Comparison of ENCODE assay signal across 1 cellular context in genomic region chr19:52048604-52049493, GRCh38.
TF ChIP-seq lines count a peak whose summit lies in the region.

Gene ZNF432 (minus strand): TSS chr19:52048838. CDS start chr19:52046868, 1,970 bp downstream.

TF ChIP-seq in HepG2, 621 proteins besides CTCF, POLR2A, EP300 and RAD21 (continued from another document and continues in another):
- TF ChIP-seq TRIM22 (IDR thresholded peaks at IDR 0.05) (no peak), ZNF639 (CRISPR knock-in tag; conservative IDR thresholded peaks at IDR 0.05) (peak; percentile 38; the same call in 1 of the 2 replicates), ZNF547 (CRISPR knock-in tag; IDR thresholded peaks at IDR 0.05) (0 out of 2 replicates have a peak, but pooled peaks have one; percentile 34), ZNF737 (CRISPR knock-in tag; IDR thresholded peaks at IDR 0.05; ENCODE audit: borderline replicate concordance) (peak; percentile 61; the same call in 1 of the 2 replicates), GATAD2A (CRISPR knock-in tag; IDR thresholded peaks at IDR 0.05) (no peak), ARNT2 (CRISPR knock-in tag; IDR thresholded peaks at IDR 0.05; ENCODE audit: low read depth) (peak; percentile 74; the same call in 1 of the 2 replicates), ZFP41 (CRISPR knock-in tag; IDR thresholded peaks at IDR 0.05; ENCODE audit: borderline replicate concordance) (no peak), ZNF253 (CRISPR knock-in tag; IDR thresholded peaks at IDR 0.05; ENCODE audit: borderline replicate concordance) (no peak), CERS6 (CRISPR knock-in tag; IDR thresholded peaks at IDR 0.05) (no peak), MEF2D (CRISPR knock-in tag; IDR thresholded peaks at IDR 0.05) (no peak; the same call in 1 of the 2 replicates), MLLT10 (CRISPR knock-in tag; IDR thresholded peaks at IDR 0.05) (no peak), DDIT3 (CRISPR knock-in tag; IDR thresholded peaks at IDR 0.05) (no peak), NFIB (CRISPR knock-in tag; IDR thresholded peaks at IDR 0.05; ENCODE audit: borderline replicate concordance) (no peak), RBAK (CRISPR knock-in tag; IDR thresholded peaks at IDR 0.05) (no peak), ZNF740 (CRISPR knock-in tag; IDR thresholded peaks at IDR 0.05) (no peak), ATF7-NPFF (CRISPR knock-in tag; IDR thresholded peaks at IDR 0.05; ENCODE audit: low read depth) (peak; percentile 54; the same call in 1 of the 2 replicates), ZNF558 (CRISPR knock-in tag; IDR thresholded peaks at IDR 0.05; ENCODE audit: borderline replicate concordance) (no peak), ZNF776 (CRISPR knock-in tag; IDR thresholded peaks at IDR 0.05) (no peak), RFX5 (IDR thresholded peaks at IDR 0.05; ENCODE audit: low read depth, low read length) (no peak), CSRNP2 (CRISPR knock-in tag; conservative IDR thresholded peaks at IDR 0.05; ENCODE audit: low read depth) (no peak), ZNF614 (CRISPR knock-in tag; IDR thresholded peaks at IDR 0.05; ENCODE audit: borderline replicate concordance) (no peak), NFKB2 (CRISPR knock-in tag; IDR thresholded peaks at IDR 0.05; ENCODE audit: borderline replicate concordance) (no peak; the same call in 1 of the 2 replicates), TBX3 (IDR thresholded peaks at IDR 0.05; ENCODE audit: borderline replicate concordance) (no peak), SRF (IDR thresholded peaks at IDR 0.05; ENCODE audit: low read depth, low read length) (no peak), ARNT (IDR thresholded peaks at IDR 0.05) (no peak), ZNF768 (CRISPR knock-in tag; IDR thresholded peaks at IDR 0.05) (peak; percentile 57; the same call in 1 of the 2 replicates), E2F2 (CRISPR knock-in tag; IDR thresholded peaks at IDR 0.05; ENCODE audit: borderline replicate concordance) (no peak), ZNF414 (CRISPR knock-in tag; IDR thresholded peaks at IDR 0.05) (no peak; the same call in 1 of the 2 replicates), ZUFSP (CRISPR knock-in tag; IDR thresholded peaks at IDR 0.05; ENCODE audit: borderline replicate concordance) (no peak), E2F5 (CRISPR knock-in tag; conservative IDR thresholded peaks at IDR 0.05) (no peak), SP140L (CRISPR knock-in tag; IDR thresholded peaks at IDR 0.05; ENCODE audit: borderline replicate concordance) (no peak; the same call in 1 of the 2 replicates), ERF (CRISPR knock-in tag; IDR thresholded peaks at IDR 0.05) (no peak; the same call in 1 of the 2 replicates), DNMT3B (CRISPR knock-in tag; conservative IDR thresholded peaks at IDR 0.05) (no peak; the same call in 1 of the 2 replicates), MEIS2 (CRISPR knock-in tag; IDR thresholded peaks at IDR 0.05) (no peak), HOMEZ (CRISPR knock-in tag; IDR thresholded peaks at IDR 0.05; ENCODE audit: low read depth) (no peak), HOXA9 (CRISPR knock-in tag; IDR thresholded peaks at IDR 0.05; ENCODE audit: borderline replicate concordance) (no peak), FOXC1 (CRISPR knock-in tag; IDR thresholded peaks at IDR 0.05; ENCODE audit: borderline replicate concordance) (no peak), NFIC (IDR thresholded peaks at IDR 0.05; ENCODE audit: low read length) (no peak), ZNF788 (CRISPR knock-in tag; IDR thresholded peaks at IDR 0.05; ENCODE audit: borderline replicate concordance) (0 out of 2 replicates have a peak, but pooled peaks have one; percentile 62), TMF1 (CRISPR knock-in tag; IDR thresholded peaks at IDR 0.05; ENCODE audit: low read depth) (no peak)
